8 cellular contexts compared by ENCODE assay signal in the genomic region with DNA sequence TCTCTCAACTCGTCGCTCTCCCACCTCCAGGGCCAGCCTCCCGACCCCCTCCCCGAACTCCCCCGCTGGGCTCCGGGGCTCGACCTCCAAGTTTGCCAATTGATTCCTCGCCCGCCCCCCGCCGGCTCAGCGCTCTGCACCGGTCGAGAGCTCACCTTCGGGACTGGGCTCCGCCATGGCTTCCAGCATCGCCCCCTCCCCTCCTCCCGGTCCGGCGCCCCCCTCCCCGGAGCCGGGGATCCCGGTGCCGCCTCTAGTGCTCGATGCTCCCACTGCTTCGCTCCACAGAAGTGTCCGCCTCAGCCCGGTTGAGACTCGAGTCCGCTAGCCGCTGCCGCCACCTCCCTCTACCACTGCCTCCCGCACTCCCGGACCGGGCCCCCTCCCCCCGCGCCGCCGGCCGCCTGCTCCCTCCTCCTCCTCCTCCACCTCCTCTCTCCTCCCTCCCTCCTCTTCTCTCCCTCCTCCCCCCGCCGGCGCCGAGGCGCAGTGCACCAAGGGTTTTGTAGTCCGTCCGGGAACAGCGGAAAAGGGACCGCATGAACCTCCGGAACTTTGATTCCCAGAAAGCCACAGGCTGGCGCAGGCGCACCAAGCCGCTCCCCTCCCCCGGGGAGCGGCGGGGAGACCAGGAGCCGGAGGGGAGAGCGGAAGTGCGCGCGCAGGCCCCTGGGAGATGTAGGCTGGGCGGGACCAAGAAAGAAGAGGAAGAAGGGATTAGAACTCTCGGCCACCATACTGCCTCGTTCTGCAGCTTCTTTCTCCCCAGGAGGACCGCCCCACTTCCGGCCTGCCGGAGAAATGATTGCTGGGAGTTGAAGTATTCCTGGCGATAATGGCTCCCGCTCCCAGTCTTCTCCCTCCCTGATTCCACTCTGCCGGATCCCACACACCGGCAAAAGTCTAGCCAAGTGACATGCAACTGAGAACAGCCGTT. TPM values are rescaled to one million over a fixed set of nuclear protein-coding genes. Genes with fewer than 3 reads are reported as not detected.
DNase-seq lines count a peak whose midpoint lies in the region; FAIRE-seq and TF ChIP-seq lines count a peak whose summit lies in the region.

A gene (minus strand): TSS at position 367 of the 937 bp plus-strand sequence. CDS start 178 bp downstream, at position 189.

- H2BK120ac ChIP-seq in neuronal stem cell (ENCODE audit: low read depth, low read length), result peak within 1 kb of the TSS; percentile 18

- peak; percentile 73 for FAIRE-seq in frontal cortex (lab: Jason Lieb, UNC)

- peak within 1 kb of the TSS; percentile 97 for H2AK5ac ChIP-seq in neuronal stem cell (ENCODE audit: low read depth, low read length)

- peak within 1 kb of the TSS; percentile 76 for H3K14ac ChIP-seq in neuronal stem cell (ENCODE audit: low read length)

- no peak within 1 kb of the TSS for H4K91ac ChIP-seq in neuronal stem cell (ENCODE audit: low read depth, low read length, poor library complexity)

- peak within 1 kb of the TSS; percentile 98 for H3K27ac Mint-ChIP-seq in activated naive CD4-positive, alpha-beta T cell treated with anti-CD3 and anti-CD28 coated beads, Interleukin-2, amount 10 ng/mL, durations not matched to agents 7 days and 5 days

- H3K9me3 ChIP-seq in SK-N-MC (ENCODE audit: low read depth, low read length) (no peaks in the 10 kb centered on the region), neuronal stem cell (replicated peaks in 1 of 2; ENCODE audit: control insufficient read depth in 2 of 2, insufficient read depth in 1 of 2, low read depth in 1 of 2, low read length in 2 of 2) (no peaks in the 10 kb centered on the region)

- H3K4me3 ChIP-seq in NB4 (ENCODE audit: low read depth, low read length) (peak within 1 kb of the TSS; percentile 85), SK-N-MC (peak within 1 kb of the TSS; percentile 95), neuronal stem cell (ENCODE audit: low read length in 2 of 2) (peak within 1 kb of the TSS; percentile 94 to 97)

- WGBS in neuronal stem cell (ENCODE audit: extremely low coverage in 2 of 2, insufficient read length in 2 of 2, insufficient replicate concordance in 1 of 2), 2 donors, result no CpG with 5 or more reads among the region's 72 CpGs

- H3K9ac ChIP-seq in SK-N-MC (ENCODE audit: insufficient read length) (peak within 1 kb of the TSS; percentile 95), neuronal stem cell (ENCODE audit: low read depth, low read length, poor library complexity) (peak within 1 kb of the TSS; percentile 94)

- CTCF ChIA-PET in HEK293T (lab: Yijun Ruan, JAX), result no interaction called here
- CTCF ChIA-PET in activated naive CD4-positive, alpha-beta T cell treated with anti-CD3 and anti-CD28 coated beads, Interleukin-2, amount 10 ng/mL, durations not matched to agents 7 days and 5 days (lab: Charles Lee), result interaction anchor here (1.5 to 3.5 kb wide), 3 partner anchors 19 to 57 kb away, joined by 3 to 17 read pairs (median 10); a partner anchor contains a TSS

- peak within 1 kb of the TSS; percentile 42 for H2AFZ ChIP-seq in neuronal stem cell (ENCODE audit: low read length)

- H2BK12ac ChIP-seq in neuronal stem cell (ENCODE audit: low read length), result no peak within 1 kb of the TSS

- H3K27me3 ChIP-seq in neuronal stem cell (ENCODE audit: control insufficient read depth in 3 of 3, insufficient read depth in 3 of 3, low read depth in 1 of 3, low read length in 3 of 3), result no peaks in the 10 kb centered on the region

- H3K4me1 ChIP-seq in neuronal stem cell (ENCODE audit: control insufficient read depth in 2 of 2, insufficient read depth in 1 of 2, low read depth in 1 of 2, low read length in 2 of 2), result peaks cover 12 to 32% of the 10 kb centered on the region in 2 donors

- H3K18ac ChIP-seq in neuronal stem cell (ENCODE audit: low read length), result peak within 1 kb of the TSS; percentile 97

- H4K8ac ChIP-seq in neuronal stem cell (ENCODE audit: low read depth, low read length), result no peak within 1 kb of the TSS

- H2BK5ac ChIP-seq in neuronal stem cell (ENCODE audit: low read length), result peak within 1 kb of the TSS; percentile 97

- POLR2A ChIA-PET in HEK293T (lab: Yijun Ruan, JAX), result interaction anchor here (0.7 to 9.7 kb wide), 5 partner anchors 11 to 90 kb away, joined by 4 to 166 read pairs (median 13); a partner anchor contains a TSS

- H3K4me3 Mint-ChIP-seq in activated naive CD4-positive, alpha-beta T cell treated with anti-CD3 and anti-CD28 coated beads, Interleukin-2, amount 10 ng/mL, durations not matched to agents 7 days and 5 days, result peak within 1 kb of the TSS; percentile 94

- TF ChIP-seq CTCF in NB4 (IDR thresholded peaks at IDR 0.05; ENCODE audit: low read depth, low read length), result no peak
- TF ChIP-seq CTCF in subcutaneous adipose tissue (IDR thresholded peaks at IDR 0.05; ENCODE audit: low read depth), result no peak

- peak within 1 kb of the TSS; percentile 82 for H3K23ac ChIP-seq in neuronal stem cell (ENCODE audit: low read depth, low read length, poor library complexity)

- peaks cover 66% of the 10 kb centered on the region for H3K4me1 Mint-ChIP-seq in activated naive CD4-positive, alpha-beta T cell treated with anti-CD3 and anti-CD28 coated beads, Interleukin-2, amount 10 ng/mL, durations not matched to agents 7 days and 5 days

- H3K36me3 ChIP-seq in SK-N-MC (ENCODE audit: insufficient read depth, low read length) (peaks cover 49% of the 10 kb centered on the region), neuronal stem cell (replicated peaks in 1 of 2; ENCODE audit: control insufficient read depth in 2 of 2, insufficient read depth in 2 of 2, low read length in 2 of 2) (peaks cover 43 to 61% of the 10 kb centered on the region in 2 donors)

- H3K4me2 ChIP-seq in neuronal stem cell (ENCODE audit: insufficient read depth, low read length, poor library complexity, severe bottlenecking), result peak within 1 kb of the TSS; percentile 41

- no peaks in the 10 kb centered on the region for H3K9me3 Mint-ChIP-seq in activated naive CD4-positive, alpha-beta T cell treated with anti-CD3 and anti-CD28 coated beads, Interleukin-2, amount 10 ng/mL, durations not matched to agents 7 days and 5 days

- no peaks in the 10 kb centered on the region for H3K27me3 Mint-ChIP-seq in activated naive CD4-positive, alpha-beta T cell treated with anti-CD3 and anti-CD28 coated beads, Interleukin-2, amount 10 ng/mL, durations not matched to agents 7 days and 5 days

- peaks cover 67% of the 10 kb centered on the region for H3K36me3 Mint-ChIP-seq in activated naive CD4-positive, alpha-beta T cell treated with anti-CD3 and anti-CD28 coated beads, Interleukin-2, amount 10 ng/mL, durations not matched to agents 7 days and 5 days

- no peak for TF ChIP-seq POLR2A in NB4 (IDR thresholded peaks at IDR 0.05; ENCODE audit: extremely low read depth, insufficient read length)

- H3K79me1 ChIP-seq in neuronal stem cell (ENCODE audit: low read depth, low read length), result peaks cover 16% of the 10 kb centered on the region

- no peak within 1 kb of the TSS for H3K4ac ChIP-seq in neuronal stem cell (ENCODE audit: low read length)

- DNase-seq in G401 (ENCODE audit: low spot score) (peak; percentile 100), HEK293T (ENCODE audit: extremely low spot score) (peak; percentile 96), NB4 (ENCODE audit: low read depth) (peak; percentile 97), SK-N-MC (ENCODE audit: low read depth, low spot score) (peak; percentile 82), frontal cortex (ENCODE audit: low spot score in 2 of 2) (peak; percentile 98), neuronal stem cell (ENCODE audit: low spot score) (peak; percentile 99)
- peak; percentile 98 for DNase-seq in activated naive CD4-positive, alpha-beta T cell treated with anti-CD3 and anti-CD28 coated beads, Interleukin-2, amount 10 ng/mL, durations not matched to agents 7 days and 5 days

- H3K27ac ChIP-seq in SK-N-MC (peak within 1 kb of the TSS; percentile 95), neuronal stem cell (replicated peaks; ENCODE audit: low read length) (peak within 1 kb of the TSS; percentile 63)

- in situ Hi-C loops in G401 (cut with HindIII; ENCODE audit: low sequenced_read_pairs), result no loop called here

- peak within 1 kb of the TSS; percentile 69 for H2BK15ac ChIP-seq in neuronal stem cell (ENCODE audit: low read length)

TF ChIP-seq in HEK293T, 16 proteins besides CTCF, POLR2A, EP300 and RAD21:
- TF ChIP-seq, protein P1, sequence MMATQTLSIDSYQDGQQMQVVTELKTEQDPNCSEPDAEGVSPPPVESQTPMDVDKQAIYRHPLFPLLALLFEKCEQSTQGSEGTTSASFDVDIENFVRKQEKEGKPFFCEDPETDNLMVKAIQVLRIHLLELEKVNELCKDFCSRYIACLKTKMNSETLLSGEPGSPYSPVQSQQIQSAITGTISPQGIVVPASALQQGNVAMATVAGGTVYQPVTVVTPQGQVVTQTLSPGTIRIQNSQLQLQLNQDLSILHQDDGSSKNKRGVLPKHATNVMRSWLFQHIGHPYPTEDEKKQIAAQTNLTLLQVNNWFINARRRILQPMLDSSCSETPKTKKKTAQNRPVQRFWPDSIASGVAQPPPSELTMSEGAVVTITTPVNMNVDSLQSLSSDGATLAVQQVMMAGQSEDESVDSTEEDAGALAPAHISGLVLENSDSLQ (IDR thresholded peaks at IDR 0.05), result peak; percentile 72
- TF ChIP-seq ELF4 (IDR thresholded peaks at IDR 0.05) (peak; percentile 94), CTBP1 (IDR thresholded peaks at IDR 0.05; ENCODE audit: borderline replicate concordance) (no peak)

RNA-seq across cellular contexts. Expression of the gene that starts here (rescaled TPM):
- total RNA-seq in G401 (2014; rRNA removed; shearing (Covaris generic)), result 113 and 121 TPM in 2 replicates
- total RNA-seq in frontal cortex, result 34.6 TPM
- polyA plus RNA-seq in neuronal stem cell (2013, experiment 1 of 2), result 84.8 TPM
- 83.7 TPM for polyA plus RNA-seq in neuronal stem cell (2013, experiment 2 of 2)
- 10 to 100 TPM; 14.5 to 27.6 (median 19.3) TPM for total RNA-seq in subcutaneous adipose tissue

Comparison
In these comparisons a context has a peak if more than half of its experiments do, and no peak if none do; other contexts are left out.
1. Peak in every context shown above with its lines: DNase-seq, H3K4me3 ChIP-seq and H3K27ac ChIP-seq.